1 cellular context compared by ENCODE assay signal in genomic region chr19:32982488-32982887, GRCh38. TPM values are rescaled to one million over a fixed set of nuclear protein-coding genes. Genes with fewer than 3 reads are reported as not detected.
"Had no signal": no experiment of that assay in that cellular context is flagged by ENCODE, and none has a peak within 500 bp of the region (broad histone marks: within the 10 kb centered on the region; RNA-seq: fewer than 3 reads in every experiment).

No MANE protein-coding gene starts in this region.

RNA-seq across cellular contexts. Expression of gene FAAP24, which starts 10.4 kb away (rescaled TPM):
- total RNA-seq: left ventricle myocardium superior had no signal
